In the genomic region with DNA sequence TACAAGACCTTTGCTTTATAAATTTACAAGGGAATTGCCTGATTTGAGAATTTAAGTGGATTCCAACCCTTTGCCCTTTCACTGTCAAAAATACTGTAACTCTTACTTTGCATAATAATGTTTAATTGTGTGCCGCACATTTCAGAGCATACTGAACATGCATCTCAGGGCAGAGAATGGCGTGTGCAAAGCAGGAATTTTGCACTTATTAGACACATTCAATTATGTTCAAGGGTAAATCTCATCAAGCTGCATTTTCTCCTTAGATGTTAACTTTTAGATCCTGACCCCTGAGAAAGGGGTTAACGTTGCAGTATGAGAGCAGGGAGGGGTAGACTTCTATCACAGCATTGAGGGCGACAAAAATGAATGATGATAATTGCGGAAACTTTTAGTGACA, we compare ENCODE assay signal across 10 cellular contexts.
"Had no signal": no experiment of that assay in that cellular context is flagged by ENCODE, and none has a peak within 500 bp of the region (broad histone marks: within the 10 kb centered on the region; RNA-seq: fewer than 3 reads in every experiment).

No MANE protein-coding gene starts in this region.

- ATAC-seq: GM23338, HCT116 had no signal

- DNase-seq: GM23248, GOT3, H7, H9, HCEC 1CT, HFFc6 had no signal

- H3K4me3 ChIP-seq: GM23248, GM23338 had no signal

- FAIRE-seq: H1, H54 had no signal
